Comparison of ENCODE assay signal across 8 cellular contexts in genomic region chr16:50547340-50547865, GRCh38.
DNase-seq lines count a peak whose midpoint lies in the region; ATAC-seq and TF ChIP-seq lines count a peak whose summit lies in the region.

No MANE protein-coding gene starts in this region.

- peaks cover 5% of the 10 kb centered on the region for H3K36me3 Mint-ChIP-seq in T-helper 1 cell treated with Interleukin-12 subunit alpha and Interleukin-12 subunit beta and Interleukin-4 antibody, amounts not matched to agents 30 μg/mL and 1 μg/mL, for 36 hours (ENCODE audit: low read depth)
- H3K36me3 Mint-ChIP-seq in activated naive CD8-positive, alpha-beta T cell treated with anti-CD3 and anti-CD28 coated beads, Interleukin-2, amount 50 U/mL, for 24 hours (ENCODE audit: low read depth) = no peaks in the 10 kb centered on the region

- H3K4me3 ChIP-seq in HL-60 (replicated peaks; ENCODE audit: insufficient read depth, low read length) (peak overlapping the region; percentile 81), iPS-18a (ENCODE audit: low read length) (peak overlapping the region; percentile 47)

- no peak overlapping the region for H3K27ac ChIP-seq in HL-60 (replicated peaks)
- H3K27ac ChIP-seq in iPS-18a (ENCODE audit: low read length) = no peak overlapping the region

- H3K4me3 Mint-ChIP-seq in T-helper 1 cell treated with Interleukin-12 subunit alpha and Interleukin-12 subunit beta and Interleukin-4 antibody, amounts not matched to agents 30 μg/mL and 1 μg/mL, for 36 hours = peak overlapping the region; percentile 87
- H3K4me3 Mint-ChIP-seq in activated naive CD8-positive, alpha-beta T cell treated with anti-CD3 and anti-CD28 coated beads, Interleukin-2, amount 50 U/mL, for 24 hours = peak overlapping the region; percentile 81

- peaks cover 74% of the 10 kb centered on the region for H3K27me3 Mint-ChIP-seq in T-helper 1 cell treated with Interleukin-12 subunit alpha and Interleukin-12 subunit beta and Interleukin-4 antibody, amounts not matched to agents 30 μg/mL and 1 μg/mL, for 36 hours (ENCODE audit: low read depth)
- peaks cover 19% of the 10 kb centered on the region for H3K27me3 Mint-ChIP-seq in activated naive CD8-positive, alpha-beta T cell treated with anti-CD3 and anti-CD28 coated beads, Interleukin-2, amount 50 U/mL, for 24 hours

- peak overlapping the region; percentile 78 for H3K27ac Mint-ChIP-seq in T-helper 1 cell treated with Interleukin-12 subunit alpha and Interleukin-12 subunit beta and Interleukin-4 antibody, amounts not matched to agents 30 μg/mL and 1 μg/mL, for 36 hours
- H3K27ac Mint-ChIP-seq in activated naive CD8-positive, alpha-beta T cell treated with anti-CD3 and anti-CD28 coated beads, Interleukin-2, amount 50 U/mL, for 24 hours = peak overlapping the region; percentile 56

- H3K9me3 Mint-ChIP-seq in T-helper 1 cell treated with Interleukin-12 subunit alpha and Interleukin-12 subunit beta and Interleukin-4 antibody, amounts not matched to agents 30 μg/mL and 1 μg/mL, for 36 hours = peaks cover 20% of the 10 kb centered on the region
- peaks cover 8% of the 10 kb centered on the region for H3K9me3 Mint-ChIP-seq in activated naive CD8-positive, alpha-beta T cell treated with anti-CD3 and anti-CD28 coated beads, Interleukin-2, amount 50 U/mL, for 24 hours

- in situ Hi-C loops in GM13976 (cut with MboI; ENCODE audit: low sequenced_read_pairs, unreplicated experiment) = no loop called here

- H3K36me3 ChIP-seq in iPS-18a (ENCODE audit: control insufficient read depth, low read depth, low read length) = no peaks in the 10 kb centered on the region

- H3K4me1 Mint-ChIP-seq in T-helper 1 cell treated with Interleukin-12 subunit alpha and Interleukin-12 subunit beta and Interleukin-4 antibody, amounts not matched to agents 30 μg/mL and 1 μg/mL, for 36 hours (ENCODE audit: low read depth) = peaks cover 8% of the 10 kb centered on the region
- peaks cover 15% of the 10 kb centered on the region for H3K4me1 Mint-ChIP-seq in activated naive CD8-positive, alpha-beta T cell treated with anti-CD3 and anti-CD28 coated beads, Interleukin-2, amount 50 U/mL, for 24 hours

- peak; percentile 56 for ATAC-seq in activated naive CD8-positive, alpha-beta T cell treated with anti-CD3 and anti-CD28 coated beads, Interleukin-2, amount 50 U/mL, for 24 hours
- ATAC-seq in GM19023 (IDR thresholded peaks at IDR 0.05; ENCODE audit: unreplicated experiment) = no peak

- no peak overlapping the region for H3K9ac ChIP-seq in iPS-18a (ENCODE audit: low read length)

- H3K4me1 ChIP-seq in iPS-18a (ENCODE audit: control insufficient read depth, low read depth, low read length) = no peaks in the 10 kb centered on the region

- H3K9me3 ChIP-seq in iPS-18a (ENCODE audit: control insufficient read depth, low read depth, low read length) = no peaks in the 10 kb centered on the region

- DNase-seq in GM13976 (ENCODE audit: low spot score) (peak; percentile 70), HL-60 (ENCODE audit: low read depth in 1 of 2, low spot score in 1 of 2) (peak; percentile 17 to 31), AG08395 (ENCODE audit: low spot score) (no peak)
- peak; percentile 65 for DNase-seq in activated naive CD8-positive, alpha-beta T cell treated with anti-CD3 and anti-CD28 coated beads, Interleukin-2, amount 50 U/mL, for 24 hours
- peak; percentile 65 for DNase-seq in stimulated activated CD4-positive, alpha-beta T cell treated with anti-CD3 and anti-CD28 coated beads, Interleukin-15, amount 100 ng/mL, for 24 hours

- H3K27me3 ChIP-seq in HL-60 (ENCODE audit: insufficient read depth, poor library complexity, severe bottlenecking) (peaks cover 20% of the 10 kb centered on the region), iPS-18a (ENCODE audit: control insufficient read depth, insufficient read depth, low read length) (peaks cover 52% of the 10 kb centered on the region)

- TF ChIP-seq CTCF in GM13976 (IDR thresholded peaks at IDR 0.05; ENCODE audit: borderline replicate concordance, control extremely low read depth, extremely low read depth, insufficient read depth, missing control alignments) (peak; percentile 66), HL-60 (IDR thresholded peaks at IDR 0.05; ENCODE audit: insufficient read depth, low read length) (peak; percentile 6)
